In the genomic region with DNA sequence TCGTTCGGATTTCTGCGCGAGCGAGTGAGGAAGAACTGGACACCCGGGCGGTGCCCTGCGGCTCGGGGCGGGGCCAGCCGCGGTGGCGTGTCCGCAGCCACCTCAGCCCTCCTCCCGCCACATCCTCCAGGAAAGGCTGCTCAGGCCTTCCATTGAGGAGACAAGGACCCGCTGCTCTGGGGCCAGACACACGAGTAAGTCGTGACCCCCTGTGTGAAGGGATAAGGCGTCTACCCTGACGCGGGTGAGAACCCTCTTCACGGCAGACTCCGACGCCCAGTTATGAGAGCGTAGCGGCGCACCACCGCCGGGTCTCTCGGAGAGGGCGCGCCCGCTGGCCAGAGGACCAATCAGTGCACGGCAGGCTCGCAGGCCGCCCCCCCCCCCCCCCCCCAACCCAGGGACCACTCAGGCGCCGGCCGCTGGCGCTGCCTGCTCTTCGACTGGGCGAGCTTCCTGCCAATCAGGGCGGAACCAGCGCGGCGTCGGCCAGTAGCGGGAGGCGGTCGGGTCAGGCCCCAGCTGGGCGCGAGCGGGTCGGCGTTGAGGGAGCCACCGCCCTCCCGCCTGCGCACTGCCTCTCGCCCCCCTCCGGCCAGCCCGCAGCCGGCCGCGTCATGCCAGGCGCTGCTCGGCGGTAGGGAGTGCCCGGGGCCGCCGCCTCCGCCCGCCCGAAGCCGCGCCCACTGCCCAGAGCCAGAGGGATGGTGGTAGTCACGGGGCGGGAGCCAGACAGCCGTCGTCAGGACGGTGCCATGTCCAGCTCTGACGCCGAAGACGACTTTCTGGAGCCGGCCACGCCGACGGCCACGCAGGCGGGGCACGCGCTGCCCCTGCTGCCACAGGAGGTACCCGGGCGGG, we compare ENCODE assay signal across 8 cellular contexts. TPM values are rescaled to one million over a fixed set of nuclear protein-coding genes. Genes with fewer than 3 reads are reported as not detected.
DNase-seq lines count a peak whose midpoint lies in the region; ATAC-seq, FAIRE-seq and TF ChIP-seq lines count a peak whose summit lies in the region.

A gene (plus strand): TSS at position 521 of the 861 bp plus-strand sequence. CDS start 184 bp downstream, at position 705.

- H2BK120ac ChIP-seq in trophoblast cell (ENCODE audit: insufficient read depth, low read length, poor library complexity) = peak within 1 kb of the TSS; percentile 74

- no peak within 1 kb of the TSS for H2AK5ac ChIP-seq in trophoblast cell (ENCODE audit: low read length)

- H3K36me3 ChIP-seq in adipocyte (ENCODE audit: control insufficient read depth, insufficient read depth, low read length, severe bottlenecking) (peaks cover 6% of the 10 kb centered on the region), cardiac muscle cell (no peaks in the 10 kb centered on the region), trophoblast cell (ENCODE audit: control insufficient read depth in 1 of 2, insufficient read depth in 2 of 2, low read length in 2 of 2) (peaks cover 4% of the 10 kb centered on the region in 2 experiments), tibial nerve (peaks cover 0 to 7% (median 0%) of the 10 kb centered on the region in 3 donors)

- H3K4me1 ChIP-seq in adipocyte (ENCODE audit: control insufficient read depth, insufficient read depth, low read length) = peaks cover 25% of the 10 kb centered on the region
- no peaks in the 10 kb centered on the region for H3K4me1 ChIP-seq in cardiac muscle cell (ENCODE audit: low read depth)
- peaks cover 3 to 11% of the 10 kb centered on the region in 2 experiments for H3K4me1 ChIP-seq in trophoblast cell (ENCODE audit: control insufficient read depth in 1 of 2, insufficient read depth in 2 of 2, low read length in 2 of 2)
- peaks cover 0 to 33% (median 11%) of the 10 kb centered on the region in 4 donors for H3K4me1 ChIP-seq in tibial nerve

- TF ChIP-seq POLR2A in GM12892 (IDR thresholded peaks at IDR 0.05; ENCODE audit: low read depth, low read length) (peak; percentile 97), tibial nerve (IDR thresholded peaks at IDR 0.05) (peak; percentile 98 to 99)

- peak within 1 kb of the TSS; percentile 93 for H3K4me3 ChIP-seq in adipocyte (ENCODE audit: low read length)
- peak within 1 kb of the TSS; percentile 69 for H3K4me3 ChIP-seq in cardiac muscle cell
- peak within 1 kb of the TSS; percentile 82 for H3K4me3 ChIP-seq in trophoblast cell (ENCODE audit: low read depth, low read length)
- H3K4me3 ChIP-seq in tibial nerve = peak within 1 kb of the TSS; percentile 73 to 95 (median 92)

- H3K79me1 ChIP-seq in trophoblast cell (ENCODE audit: low read length) = peaks cover 6% of the 10 kb centered on the region

- peak within 1 kb of the TSS; percentile 82 for H4K12ac ChIP-seq in trophoblast cell (ENCODE audit: low read depth, low read length)

- H3K14ac ChIP-seq in trophoblast cell (ENCODE audit: low read length) = peak within 1 kb of the TSS; percentile 92

- TF ChIP-seq EP300 in tibial nerve (IDR thresholded peaks at IDR 0.05) = peak; percentile 78 to 100

- peak within 1 kb of the TSS; percentile 97 for H2AFZ ChIP-seq in trophoblast cell (ENCODE audit: insufficient read depth, low read length, poor library complexity)

- peak within 1 kb of the TSS; percentile 95 for H3K18ac ChIP-seq in trophoblast cell (ENCODE audit: low read length)

- DNase-seq in GM12892 (ENCODE audit: insufficient read length) (peak; percentile 97), NCI-H1436 (lab: John Stamatoyannopoulos, UW) (peak; percentile 95), SW480 (ENCODE audit: low spot score) (peak; percentile 99), adipocyte (ENCODE audit: low read depth) (peak; percentile 99), cardiac muscle cell (ENCODE audit: low read depth in 1 of 2, low spot score in 1 of 2) (peak; percentile 99), trophoblast cell (peak; percentile 99 to 100), tibial nerve (ENCODE audit: low spot score in 2 of 2) (peak; percentile 89 to 94)

- H3K23ac ChIP-seq in trophoblast cell (ENCODE audit: low read length) = no peak within 1 kb of the TSS

- peak within 1 kb of the TSS; percentile 94 for H4K91ac ChIP-seq in trophoblast cell (ENCODE audit: low read depth, low read length)

- H3K9ac ChIP-seq in adipocyte (ENCODE audit: low read length) = peak within 1 kb of the TSS; percentile 93
- H3K9ac ChIP-seq in trophoblast cell (ENCODE audit: low read length) = peak within 1 kb of the TSS; percentile 86

- H3K27ac ChIP-seq in cardiac muscle cell (peak within 1 kb of the TSS; percentile 94), trophoblast cell (ENCODE audit: low read depth, low read length) (peak within 1 kb of the TSS; percentile 75), tibial nerve (peak within 1 kb of the TSS; percentile 93 to 99 (median 98))

- no peaks in the 10 kb centered on the region for H3K9me3 ChIP-seq in adipocyte (ENCODE audit: control insufficient read depth, low read length)
- no peaks in the 10 kb centered on the region for H3K9me3 ChIP-seq in cardiac muscle cell (ENCODE audit: low read depth)
- H3K9me3 ChIP-seq in trophoblast cell (ENCODE audit: insufficient read depth, low read depth, low read length) = no peaks in the 10 kb centered on the region
- no peaks in the 10 kb centered on the region for H3K9me3 ChIP-seq in tibial nerve

- TF ChIP-seq CTCF in cardiac muscle cell (IDR thresholded peaks at IDR 0.05; ENCODE audit: low read depth, low read length) = no peak
- peak in 2 of 5 experiments; percentile 21 to 31 for TF ChIP-seq CTCF in tibial nerve (IDR thresholded peaks at IDR 0.05)

- WGBS in trophoblast cell (ENCODE audit: extremely low coverage, insufficient coverage, insufficient read length) = no CpG with 5 or more reads among the region's 93 CpGs
- 1% methylated on average over 21 to 42 of the region's 93 CpGs for WGBS in tibial nerve, 2 donors

- H2BK5ac ChIP-seq in trophoblast cell (ENCODE audit: low read depth, low read length, poor library complexity) = peak within 1 kb of the TSS; percentile 70

- H3K79me2 ChIP-seq in trophoblast cell (ENCODE audit: control insufficient read depth, insufficient read depth, low read length, poor library complexity) = peaks cover 3% of the 10 kb centered on the region

- H3K27me3 ChIP-seq in adipocyte (replicated peaks; ENCODE audit: control insufficient read depth, insufficient read depth, low read length) (no peaks in the 10 kb centered on the region), cardiac muscle cell (no peaks in the 10 kb centered on the region), trophoblast cell (ENCODE audit: insufficient read depth, low read length) (no peaks in the 10 kb centered on the region), tibial nerve (no peaks in the 10 kb centered on the region)

- ATAC-seq in HG02840 (IDR thresholded peaks at IDR 0.05; ENCODE audit: low FRiP score, unreplicated experiment) = peak; percentile 94

- peak; percentile 94 for FAIRE-seq in GM12892 (lab: Jason Lieb, UNC)

- peak within 1 kb of the TSS; percentile 93 for H4K8ac ChIP-seq in trophoblast cell (ENCODE audit: low read depth, low read length)

- H2BK12ac ChIP-seq in trophoblast cell (ENCODE audit: low read length) = no peak within 1 kb of the TSS

- peak within 1 kb of the TSS; percentile 81 for H3K4ac ChIP-seq in trophoblast cell (ENCODE audit: low read depth, low read length)

- peak within 1 kb of the TSS; percentile 64 for H3K4me2 ChIP-seq in trophoblast cell (ENCODE audit: low read length)

RNA-seq across cellular contexts. Expression of the gene that starts here (rescaled TPM):
- polyA plus RNA-seq in GM12892 (2012; ENCODE audit: missing spikeins) = 8.2 TPM
- total RNA-seq in cardiac muscle cell (23.6 and 30.2 TPM in 2 replicates), tibial nerve (10 to 100 TPM; 15.9 to 28.8 (median 22.1) TPM)
- polyA plus RNA-seq in cardiac muscle cell = 12.2 and 13.5 TPM in 2 replicates
- polyA plus RNA-seq in trophoblast cell (2013) = 4.7 and 5.1 TPM in 2 replicates

Comparison
In these comparisons a context has a peak if more than half of its experiments do, and no peak if none do; other contexts are left out.
1. Peak in every context shown above with its lines: DNase-seq, ATAC-seq, H3K4me3 ChIP-seq and H3K27ac ChIP-seq.